In genomic region chr3:18335202-18335601, GRCh38 we compare ENCODE assay signal across 22 cellular contexts.
DNase-seq lines count a peak whose midpoint lies in the region; ATAC-seq lines count a peak whose summit lies in the region.
"Had no signal": no experiment of that assay in that cellular context is flagged by ENCODE, and none has a peak within 500 bp of the region (broad histone marks: within the 10 kb centered on the region; RNA-seq: fewer than 3 reads in every experiment).

No MANE protein-coding gene starts in this region.

- no peak for DNase-seq in activated naive CD4-positive, alpha-beta T cell treated with anti-CD3 and anti-CD28 coated beads, Interleukin-2, amount 50 U/mL, for 72 hours (ENCODE audit: low spot score in 2 of 2)
- DNase-seq in activated naive CD4-positive, alpha-beta T cell treated with Interleukin-2 at 50 U/mL for 16 hours: no peak
- DNase-seq in NOMO-1 treated with dmso at 0.1 percent for 144 hours (lab: John Stamatoyannopoulos, UW; ENCODE audit: unreplicated experiment) (peak; percentile 65), NCI-H748 treated with DMSO at 0.1 percent for 48 hours (lab: John Stamatoyannopoulos, UW) (no peak)
- no peak for DNase-seq in activated naive CD8-positive, alpha-beta T cell treated with anti-CD3 and anti-CD28 coated beads for 36 hours
- no peak for DNase-seq in naive thymus-derived CD8-positive, alpha-beta T cell
- DNase-seq: ACHN; activated B cell treated with CpG ODN at 0.5 μM for 24 hours; body of pancreas; CD8-positive, alpha-beta T cell; dorsolateral prefrontal cortex; glutamatergic neuron; GM23248; natural killer cell; NCI-H2029 treated with DMSO at 0.1 percent for 48 hours; NCI-H510A treated with DMSO at 0.1 percent for 48 hours; PC-9; psoas muscle; stomach had no signal

- H3K27ac Mint-ChIP-seq in activated naive CD4-positive, alpha-beta T cell treated with anti-CD3 and anti-CD28 coated beads, Interleukin-2, amount 50 U/mL, for 72 hours: peak overlapping the region in 1 of 2 donors; percentile 52
- peak overlapping the region; percentile 18 for H3K27ac Mint-ChIP-seq in activated naive CD8-positive, alpha-beta T cell treated with anti-CD3 and anti-CD28 coated beads for 36 hours
- H3K27ac Mint-ChIP-seq in naive thymus-derived CD8-positive, alpha-beta T cell: peak overlapping the region in 1 of 10 donors; percentile 49
- H3K27ac Mint-ChIP-seq: activated B cell treated with CpG ODN at 0.5 μM for 24 hours; CD8-positive, alpha-beta T cell; natural killer cell had no signal

- peaks cover 13% of the 10 kb centered on the region for H3K4me1 Mint-ChIP-seq in activated naive CD8-positive, alpha-beta T cell treated with anti-CD3 and anti-CD28 coated beads for 36 hours
- H3K4me1 Mint-ChIP-seq in naive thymus-derived CD8-positive, alpha-beta T cell: peaks cover 3 to 14% (median 11%) of the 10 kb centered on the region in 4 donors
- H3K4me1 Mint-ChIP-seq: natural killer cell had no signal

- no peaks in the 10 kb centered on the region for H3K27me3 Mint-ChIP-seq in activated naive CD8-positive, alpha-beta T cell treated with anti-CD3 and anti-CD28 coated beads for 36 hours
- peaks cover 0 to 2% (median 0%) of the 10 kb centered on the region in 5 donors for H3K27me3 Mint-ChIP-seq in naive thymus-derived CD8-positive, alpha-beta T cell

- H3K36me3 Mint-ChIP-seq in activated naive CD4-positive, alpha-beta T cell treated with anti-CD3 and anti-CD28 coated beads, Interleukin-2, amount 50 U/mL, for 72 hours: peaks cover 0 to 13% of the 10 kb centered on the region in 2 donors
- H3K36me3 Mint-ChIP-seq in activated naive CD8-positive, alpha-beta T cell treated with anti-CD3 and anti-CD28 coated beads for 36 hours: no peaks in the 10 kb centered on the region
- peaks cover 0 to 7% (median 3%) of the 10 kb centered on the region in 3 donors for H3K36me3 Mint-ChIP-seq in naive thymus-derived CD8-positive, alpha-beta T cell
- H3K36me3 Mint-ChIP-seq: CD8-positive, alpha-beta T cell had no signal

- POLR2A ChIA-PET in naive thymus-derived CD8-positive, alpha-beta T cell (lab: Charles Lee): interaction anchor here (0.6 kb wide), 1 partner anchor 1175 kb away, joined by 3 read pairs; no protein-coding TSS in a partner anchor

- peak; percentile 17 to 67 for ATAC-seq in activated naive CD4-positive, alpha-beta T cell treated with anti-CD3 and anti-CD28 coated beads, Interleukin-2, amount 50 U/mL, for 72 hours
- ATAC-seq in HG03432 (IDR thresholded peaks at IDR 0.05; ENCODE audit: unreplicated experiment) (no peak), HG02938 (IDR thresholded peaks at IDR 0.05; ENCODE audit: unreplicated experiment) (no peak)
- ATAC-seq in naive thymus-derived CD8-positive, alpha-beta T cell: no peak
- ATAC-seq: body of pancreas; CD8-positive, alpha-beta T cell; esophagus mucosa; natural killer cell; psoas muscle had no signal

- no peak overlapping the region for H3K4me3 Mint-ChIP-seq in activated naive CD8-positive, alpha-beta T cell treated with anti-CD3 and anti-CD28 coated beads for 36 hours
- H3K4me3 Mint-ChIP-seq in naive thymus-derived CD8-positive, alpha-beta T cell: peak overlapping the region in 2 of 10 donors; percentile 5 to 6
- H3K4me3 Mint-ChIP-seq: activated B cell treated with CpG ODN at 0.5 μM for 24 hours; CD8-positive, alpha-beta T cell; natural killer cell had no signal

- H3K9me3 Mint-ChIP-seq in activated naive CD4-positive, alpha-beta T cell treated with anti-CD3 and anti-CD28 coated beads, Interleukin-2, amount 50 U/mL, for 72 hours: peaks cover 4 to 15% of the 10 kb centered on the region in 2 donors
- H3K9me3 Mint-ChIP-seq in activated naive CD8-positive, alpha-beta T cell treated with anti-CD3 and anti-CD28 coated beads for 36 hours: peaks cover 5% of the 10 kb centered on the region
- peaks cover 0 to 7% (median 0%) of the 10 kb centered on the region in 9 donors for H3K9me3 Mint-ChIP-seq in naive thymus-derived CD8-positive, alpha-beta T cell
- H3K9me3 Mint-ChIP-seq: activated B cell treated with CpG ODN at 0.5 μM for 24 hours; CD8-positive, alpha-beta T cell had no signal

Comparison
In these comparisons a context has a peak if more than half of its experiments do, and no peak if none do; other contexts are left out.
1. ATAC-seq: peak in activated naive CD4-positive, alpha-beta T cell treated with anti-CD3 and anti-CD28 coated beads, Interleukin-2, amount 50 U/mL, for 72 hours (2 of 2); none in HG03432 (single experiment), HG02938 (single experiment) and naive thymus-derived CD8-positive, alpha-beta T cell (0 of 2).